In genomic region chr5:91494447-91495001, GRCh38 we compare ENCODE assay signal across 1 cellular context.
TF ChIP-seq lines count a peak whose summit lies in the region.

No MANE protein-coding gene starts in this region.

TF ChIP-seq in HEK293T, 16 proteins besides CTCF, POLR2A, EP300 and RAD21 (continued from another document):
- TF ChIP-seq PKNOX1 (IDR thresholded peaks at IDR 0.05), result no peak
